In genomic region chr15:52379395-52380111, GRCh38 we compare ENCODE assay signal across 10 cellular contexts.
DNase-seq lines count a peak whose midpoint lies in the region; ATAC-seq and TF ChIP-seq lines count a peak whose summit lies in the region.
"Had no signal": no experiment of that assay in that cellular context is flagged by ENCODE, and none has a peak within 500 bp of the region (broad histone marks: within the 10 kb centered on the region; RNA-seq: fewer than 3 reads in every experiment).

No MANE protein-coding gene starts in this region.

- DNase-seq in GM12864 (ENCODE audit: low read depth), result peak; percentile 80
- peak; percentile 21 to 36 for DNase-seq in activated CD4-positive, alpha-beta T cell treated with anti-CD3 and anti-CD28 coated beads, Interleukin-2, amount 50 U/mL, for 48 hours
- DNase-seq in NOMO-1 (lab: John Stamatoyannopoulos, UW; ENCODE audit: unreplicated experiment in 2 of 2), result no peak
- DNase-seq in coronary artery (ENCODE audit: low spot score), result no peak
- DNase-seq in OCI-M2 (lab: John Stamatoyannopoulos, UW; ENCODE audit: unreplicated experiment), result no peak
- DNase-seq in ascending aorta (ENCODE audit: low spot score in 2 of 2), result no peak
- DNase-seq: thyroid gland had no signal

- no peaks in the 10 kb centered on the region for H3K27me3 ChIP-seq in ascending aorta
- H3K27me3 ChIP-seq: dorsolateral prefrontal cortex, thyroid gland had no signal

- intact Hi-C loops in ascending aorta (cut with DNase I), result no loop called here

- ATAC-seq in GM19035 (IDR thresholded peaks at IDR 0.05; ENCODE audit: unreplicated experiment), result peak; percentile 59
- ATAC-seq in HG02870 (IDR thresholded peaks at IDR 0.05; ENCODE audit: unreplicated experiment), result peak; percentile 61

- no peaks in the 10 kb centered on the region for H3K4me1 ChIP-seq in ascending aorta
- H3K4me1 ChIP-seq: thyroid gland had no signal

- peaks cover 43 to 75% of the 10 kb centered on the region in 2 donors for H3K36me3 ChIP-seq in ascending aorta

- H3K9me3 ChIP-seq in ascending aorta, result no peaks in the 10 kb centered on the region
- H3K9me3 ChIP-seq: thyroid gland had no signal

- H3K27ac ChIP-seq in coronary artery (no peak overlapping the region), ascending aorta (no peak overlapping the region)
- H3K27ac ChIP-seq: thyroid gland had no signal

- H3K4me3 ChIP-seq in GM12864 (ENCODE audit: low read depth, low read length) (peak overlapping the region; percentile 41), coronary artery (no peak overlapping the region), ascending aorta (no peak overlapping the region)
- H3K4me3 ChIP-seq: dorsolateral prefrontal cortex, thyroid gland had no signal

- TF ChIP-seq CTCF in GM12864 (IDR thresholded peaks at IDR 0.05; ENCODE audit: low read depth, low read length, missing control alignments) (no peak), coronary artery (IDR thresholded peaks at IDR 0.05) (no peak), ascending aorta (IDR thresholded peaks at IDR 0.05) (no peak)

Comparison
In these comparisons a context has a peak if more than half of its experiments do, and no peak if none do; other contexts are left out.
1. DNase-seq: peak in GM12864 (single experiment) and activated CD4-positive, alpha-beta T cell treated with anti-CD3 and anti-CD28 coated beads, Interleukin-2, amount 50 U/mL, for 48 hours (2 of 2); none in NOMO-1 (0 of 2), coronary artery (single experiment), OCI-M2 (single experiment) and ascending aorta (0 of 2).